In the genomic region with DNA sequence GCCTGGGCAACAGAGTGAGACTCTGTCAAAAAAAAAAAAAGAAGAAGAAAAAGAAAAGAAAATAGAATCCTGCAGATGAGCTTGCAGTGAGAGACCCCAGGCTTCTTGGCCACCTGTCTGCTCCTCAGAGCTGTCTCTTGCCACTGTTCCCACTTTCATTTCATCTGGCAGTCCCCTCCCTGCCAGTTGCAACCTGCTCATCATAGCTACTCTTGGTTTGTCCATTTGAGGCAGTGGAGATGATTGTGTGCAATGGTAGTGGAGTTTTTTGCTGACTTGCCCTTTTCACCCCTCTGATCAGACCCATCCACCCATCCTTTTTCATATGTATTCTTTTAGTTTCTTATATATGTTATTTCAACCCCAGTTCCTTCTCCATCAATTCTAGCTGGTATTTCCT, we compare ENCODE assay signal across 11 cellular contexts. TPM values are rescaled to one million over a fixed set of nuclear protein-coding genes. Genes with fewer than 3 reads are reported as not detected.
DNase-seq lines count a peak whose midpoint lies in the region; ATAC-seq, FAIRE-seq and TF ChIP-seq lines count a peak whose summit lies in the region.
"Had no signal": no experiment of that assay in that cellular context is flagged by ENCODE, and none has a peak within 500 bp of the region (broad histone marks: within the 10 kb centered on the region; RNA-seq: fewer than 3 reads in every experiment).

No MANE protein-coding gene starts in this region.

- POLR2A ChIA-PET in CD4-positive, alpha-beta T cell (lab: Charles Lee), result no interaction called here

- H3K36me3 Mint-ChIP-seq in CD4-positive, alpha-beta T cell (ENCODE audit: low read depth), result peaks cover 1% of the 10 kb centered on the region
- H3K36me3 Mint-ChIP-seq: WTC11 had no signal

- peak; percentile 62 for ATAC-seq in GM18907 (IDR thresholded peaks at IDR 0.05; ENCODE audit: unreplicated experiment)
- ATAC-seq in GM21737 (IDR thresholded peaks at IDR 0.05; ENCODE audit: unreplicated experiment), result peak; percentile 56
- peak; percentile 65 for ATAC-seq in HG03354 (IDR thresholded peaks at IDR 0.05; ENCODE audit: poor library complexity, severe bottlenecking, unreplicated experiment)
- ATAC-seq in CD4-positive, alpha-beta T cell (ENCODE audit: poor library complexity), result no peak
- ATAC-seq: WTC11 had no signal

- no peak overlapping the region for H3K27ac ChIP-seq in CD4-positive, alpha-beta T cell (ENCODE audit: low read depth, low read length)
- no peak overlapping the region for H3K27ac ChIP-seq in small intestine (ENCODE audit: low read depth in 1 of 2, low read length in 1 of 2)
- H3K27ac ChIP-seq: stomach had no signal

- no peak for TF ChIP-seq CTCF in CD4-positive, alpha-beta T cell (IDR thresholded peaks at IDR 0.05)

- H3K4me3 Mint-ChIP-seq in CD4-positive, alpha-beta T cell, result no peak overlapping the region
- H3K4me3 Mint-ChIP-seq: WTC11 had no signal

- H3K27me3 Mint-ChIP-seq in CD4-positive, alpha-beta T cell, result no peaks in the 10 kb centered on the region

- no peaks in the 10 kb centered on the region for H3K9me3 ChIP-seq in CD4-positive, alpha-beta T cell (ENCODE audit: control insufficient read depth, low read length)
- H3K9me3 ChIP-seq in small intestine (ENCODE audit: control insufficient read depth, low read depth), result no peaks in the 10 kb centered on the region
- H3K9me3 ChIP-seq: stomach had no signal

- peaks cover 1% of the 10 kb centered on the region for H3K9me3 Mint-ChIP-seq in CD4-positive, alpha-beta T cell

- CTCF ChIA-PET in CD4-positive, alpha-beta T cell (lab: Charles Lee), result interaction anchor here (0.6 to 0.8 kb wide), 2 partner anchors 35 to 250 kb away, joined by 3 read pairs; no protein-coding TSS in a partner anchor

- DNase-seq in mesenteric fat pad (ENCODE audit: low spot score) (peak; percentile 30), NCI-H510A treated with DMSO at 0.1 percent for 48 hours (lab: John Stamatoyannopoulos, UW) (no peak), small intestine (no peak), NCI-H1694 (lab: John Stamatoyannopoulos, UW) (no peak)
- DNase-seq in CD4-positive, alpha-beta T cell, result no peak
- DNase-seq: NCI-H345, stomach had no signal

- FAIRE-seq in small intestine (lab: Jason Lieb, UNC), result no peak

- no peak overlapping the region for H3K4me3 ChIP-seq in small intestine (ENCODE audit: low read depth in 1 of 2, low read length in 2 of 2)
- H3K4me3 ChIP-seq: stomach had no signal

- H3K27ac Mint-ChIP-seq in CD4-positive, alpha-beta T cell, result no peak overlapping the region
- H3K27ac Mint-ChIP-seq: WTC11 had no signal

- peaks cover 14% of the 10 kb centered on the region for H3K4me1 Mint-ChIP-seq in CD4-positive, alpha-beta T cell (ENCODE audit: low read depth)

- H3K36me3 ChIP-seq in small intestine (ENCODE audit: control insufficient read depth in 2 of 2, insufficient read depth in 2 of 2, low read length in 2 of 2), result no peaks in the 10 kb centered on the region
- H3K36me3 ChIP-seq: stomach had no signal

- intact Hi-C loops in CD4-positive, alpha-beta T cell (cut with DNase I, micrococcal nuclease), result no loop called here

- no peaks in the 10 kb centered on the region for H3K4me1 ChIP-seq in small intestine (ENCODE audit: control insufficient read depth in 2 of 2, insufficient read depth in 1 of 2, low read depth in 1 of 2, low read length in 1 of 2)

- no peaks in the 10 kb centered on the region for H3K27me3 ChIP-seq in CD4-positive, alpha-beta T cell (ENCODE audit: control insufficient read depth, insufficient read depth, low read length)
- no peaks in the 10 kb centered on the region for H3K27me3 ChIP-seq in small intestine (ENCODE audit: control insufficient read depth in 2 of 2, insufficient read depth in 2 of 2, low read length in 2 of 2)
- H3K27me3 ChIP-seq: stomach had no signal

RNA-seq across cellular contexts. Expression of a gene that starts 28.7 kb away (rescaled TPM):
- total RNA-seq in mesenteric fat pad, result 5.7 TPM
- 1 to 10 TPM in 1 of 2 experiments, under 1 TPM in 1; 0.99 to 1.3 TPM for total RNA-seq in CD4-positive, alpha-beta T cell
- polyA plus RNA-seq in small intestine, result 1 to 10 TPM in 1 of 3 donors, under 1 TPM in 1, not detected in 1; 0.27 to 1.0 TPM
